ENCODE assay signal across 9 cellular contexts in the genomic region with DNA sequence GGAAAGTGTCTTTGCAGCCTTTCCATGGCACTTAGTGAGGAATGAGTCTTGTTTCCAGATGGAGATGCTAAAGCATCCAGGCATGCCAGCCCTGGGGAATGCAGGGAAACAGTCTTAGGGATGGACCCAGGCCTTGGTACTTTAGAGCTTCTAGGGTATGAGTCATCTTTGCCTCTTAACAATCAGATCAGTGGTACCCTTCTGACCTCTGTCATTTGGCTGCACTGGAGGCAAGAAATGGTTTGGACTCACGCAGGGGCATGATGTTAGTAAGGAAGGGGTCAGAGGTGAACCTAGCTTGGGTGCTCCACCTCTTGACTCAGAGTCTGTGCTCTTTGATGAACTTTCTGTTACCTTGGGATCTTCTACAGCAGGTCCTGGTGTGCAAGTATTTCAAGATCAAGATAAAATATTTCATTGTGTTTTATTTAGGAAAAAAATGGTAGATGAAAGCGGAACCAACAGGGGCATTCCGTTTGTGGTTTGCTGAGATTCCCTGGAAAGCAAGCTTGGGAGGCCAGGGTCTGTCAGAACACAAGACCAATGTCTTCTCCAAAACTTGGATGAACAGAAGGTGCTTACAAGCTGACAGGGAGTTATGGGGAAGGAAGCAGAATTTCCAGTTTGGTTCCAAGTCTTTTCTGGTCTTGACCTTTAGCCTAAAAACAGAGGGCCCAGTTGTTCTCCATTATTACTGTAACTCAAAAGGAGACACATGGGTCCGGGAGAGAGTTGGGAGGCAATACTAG.
DNase-seq lines count a peak whose midpoint lies in the region; ATAC-seq and TF ChIP-seq lines count a peak whose summit lies in the region.
"Had no signal": no experiment of that assay in that cellular context is flagged by ENCODE, and none has a peak within 500 bp of the region (broad histone marks: within the 10 kb centered on the region; RNA-seq: fewer than 3 reads in every experiment).

No MANE protein-coding gene starts in this region.

- H3F3A ChIP-seq in smooth muscle cell (ENCODE audit: low read depth): peaks cover 11% of the 10 kb centered on the region

- DNase-seq in H4 (ENCODE audit: low spot score): peak; percentile 65
- peak; percentile 55 for DNase-seq in SK-MEL-5 (ENCODE audit: low read depth, low spot score)
- DNase-seq in fibroblast of villous mesenchyme (ENCODE audit: low read depth): peak; percentile 51
- no peak for DNase-seq in smooth muscle cell (lab: John Stamatoyannopoulos, UW; ENCODE audit: unreplicated experiment)
- DNase-seq in activated CD4-positive, alpha-beta T cell treated with anti-CD3 and anti-CD28 coated beads for 4 hours: no peak
- no peak for DNase-seq in mucosa of descending colon
- DNase-seq: activated T-cell treated with anti-CD3 and anti-CD28 coated beads, Interleukin-2, amount 50 U/mL, for 4 hours had no signal

- in situ Hi-C loops in SK-MEL-5 (cut with HindIII; ENCODE audit: low pct_unique_long_range_greater_than_20kb, low sequenced_read_pairs): no loop called here

- H3K27me3 ChIP-seq in smooth muscle cell (ENCODE audit: low read depth): no peaks in the 10 kb centered on the region

- ATAC-seq in GM19463 (IDR thresholded peaks at IDR 0.05; ENCODE audit: unreplicated experiment) (no peak), mucosa of descending colon (no peak)
- ATAC-seq: activated T-cell treated with anti-CD3 and anti-CD28 coated beads, Interleukin-2, amount 50 U/mL, for 4 hours had no signal

- H3K79me2 ChIP-seq in smooth muscle cell (ENCODE audit: low read depth): no peaks in the 10 kb centered on the region
- H3K79me2 ChIP-seq: parathyroid adenoma had no signal

- H3K36me3 ChIP-seq in smooth muscle cell (ENCODE audit: low read depth) (no peaks in the 10 kb centered on the region), mucosa of descending colon (ENCODE audit: low read depth) (no peaks in the 10 kb centered on the region)

- TF ChIP-seq CTCF in fibroblast of villous mesenchyme (IDR thresholded peaks at IDR 0.05; ENCODE audit: insufficient read depth, low read depth, low read length) (no peak), smooth muscle cell (IDR thresholded peaks at IDR 0.05; ENCODE audit: borderline replicate concordance, insufficient read depth, poor library complexity, severe bottlenecking) (no peak), mucosa of descending colon (IDR thresholded peaks at IDR 0.05) (no peak)

- H3K4me3 ChIP-seq in fibroblast of villous mesenchyme (ENCODE audit: low read depth, low read length) (no peak overlapping the region), smooth muscle cell (no peak overlapping the region), mucosa of descending colon (no peak overlapping the region)

- intact Hi-C loops in mucosa of descending colon (cut with DNase I, micrococcal nuclease): no loop called here

- H3K9me3 ChIP-seq in smooth muscle cell (replicated peaks; ENCODE audit: low read depth): no peaks in the 10 kb centered on the region
- H3K9me3 ChIP-seq in mucosa of descending colon: no peaks in the 10 kb centered on the region

- H3K4me1 ChIP-seq in smooth muscle cell (ENCODE audit: low read depth) (peaks cover 9% of the 10 kb centered on the region), mucosa of descending colon (ENCODE audit: low read depth) (no peaks in the 10 kb centered on the region)
- H3K4me1 ChIP-seq: parathyroid adenoma had no signal

- WGBS in smooth muscle cell (ENCODE audit: low lambda C conversion rate): 82% methylated on average over 4 of the region's 4 CpGs

- no peak overlapping the region for H2AFZ ChIP-seq in smooth muscle cell (ENCODE audit: low read depth)
- H2AFZ ChIP-seq: parathyroid adenoma had no signal

- no peaks in the 10 kb centered on the region for H4K20me1 ChIP-seq in smooth muscle cell (ENCODE audit: low read depth)

- peak overlapping the region; percentile 88 for H3K27ac ChIP-seq in smooth muscle cell (ENCODE audit: low read depth)
- H3K27ac ChIP-seq: parathyroid adenoma had no signal

- H3K9ac ChIP-seq in smooth muscle cell (ENCODE audit: low read depth): no peak overlapping the region
- H3K9ac ChIP-seq: parathyroid adenoma had no signal

- peak overlapping the region; percentile 2 for H3K4me2 ChIP-seq in smooth muscle cell

Comparison
In these comparisons a context has a peak if more than half of its experiments do, and no peak if none do; other contexts are left out.
1. DNase-seq: peak in H4 (single experiment), SK-MEL-5 (single experiment) and fibroblast of villous mesenchyme (single experiment); none in smooth muscle cell (single experiment), activated CD4-positive, alpha-beta T cell treated with anti-CD3 and anti-CD28 coated beads for 4 hours (0 of 2) and mucosa of descending colon (0 of 3).